Comparison of ENCODE assay signal across 1 cellular context in the genomic region with DNA sequence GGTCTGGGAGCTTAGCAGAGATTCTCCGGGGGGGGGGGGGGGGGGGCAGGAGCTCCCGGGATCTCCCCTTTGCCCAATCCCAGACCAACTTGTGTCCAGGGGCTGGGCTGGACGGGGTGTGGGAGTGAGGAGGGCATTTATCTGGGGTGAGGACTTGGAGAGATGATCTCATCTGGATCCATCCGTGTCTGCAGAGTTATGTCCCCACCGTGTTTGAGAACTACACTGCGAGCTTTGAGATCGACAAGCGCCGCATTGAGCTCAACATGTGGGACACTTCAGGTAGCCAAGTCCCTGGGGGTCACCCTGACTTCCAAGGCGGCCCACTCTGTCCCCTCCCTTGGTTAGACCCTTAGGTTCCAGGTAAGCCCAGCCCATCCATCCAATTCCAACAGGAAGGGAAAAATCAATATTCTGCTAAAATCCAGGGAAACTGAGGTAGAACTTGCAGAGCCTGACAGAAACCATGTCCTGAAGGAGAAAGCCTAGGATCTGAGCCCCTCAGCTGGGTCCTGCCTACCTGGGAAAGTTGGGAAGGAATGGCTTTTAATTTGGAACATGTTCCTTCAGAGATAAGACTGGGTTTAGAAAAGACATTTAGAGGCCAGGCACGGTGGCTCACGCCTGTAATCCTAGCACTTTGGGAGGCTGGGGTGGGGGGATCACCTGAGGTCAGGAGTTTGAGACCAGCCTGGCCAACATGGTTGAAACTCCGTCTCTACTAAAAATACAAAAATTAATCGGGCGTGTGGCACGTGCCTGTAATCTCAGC.
TF ChIP-seq lines count a peak whose summit lies in the region.

No MANE protein-coding gene starts in this region.

TF ChIP-seq in H1, 55 proteins besides CTCF, POLR2A, EP300 and RAD21:
- TF ChIP-seq CBX8 (IDR thresholded peaks at IDR 0.05; ENCODE audit: borderline replicate concordance, low read depth, low read length) (no peak), GABPA (IDR thresholded peaks at IDR 0.05; ENCODE audit: borderline replicate concordance, insufficient read depth, low read length) (no peak), CREB1 (IDR thresholded peaks at IDR 0.05) (no peak), EGR1 (IDR thresholded peaks at IDR 0.05; ENCODE audit: borderline replicate concordance, low read depth, low read length) (no peak), CEBPB (IDR thresholded peaks at IDR 0.05; ENCODE audit: low read depth, low read length) (no peak), CHD1 (IDR thresholded peaks at IDR 0.05; ENCODE audit: low read depth, low read length) (no peak), RBBP5 (IDR thresholded peaks at IDR 0.05; ENCODE audit: borderline replicate concordance, low read depth, low read length) (no peak), POLR2AphosphoS5 (IDR thresholded peaks at IDR 0.05; ENCODE audit: low read depth, low read length) (no peak), GTF2F1 (IDR thresholded peaks at IDR 0.05; ENCODE audit: borderline replicate concordance, low read depth, low read length) (no peak), SIRT6 (IDR thresholded peaks at IDR 0.05; ENCODE audit: low read length) (no peak), SP1 (IDR thresholded peaks at IDR 0.05; ENCODE audit: low read depth, low read length) (no peak), TAF7 (optimal IDR thresholded peaks at IDR 0.05; ENCODE audit: borderline replicate concordance, low read depth, low read length) (no peak), BACH1 (IDR thresholded peaks at IDR 0.05; ENCODE audit: low read length) (no peak), YY1 (IDR thresholded peaks at IDR 0.05; ENCODE audit: low read depth, low read length) (no peak), POU5F1 (IDR thresholded peaks at IDR 0.05; ENCODE audit: low read depth, low read length) (no peak)
- TF ChIP-seq, protein P1, sequence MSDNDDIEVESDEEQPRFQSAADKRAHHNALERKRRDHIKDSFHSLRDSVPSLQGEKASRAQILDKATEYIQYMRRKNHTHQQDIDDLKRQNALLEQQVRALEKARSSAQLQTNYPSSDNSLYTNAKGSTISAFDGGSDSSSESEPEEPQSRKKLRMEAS (IDR thresholded peaks at IDR 0.05), result no peak
